ENCODE assay signal across 17 cellular contexts in the genomic region with DNA sequence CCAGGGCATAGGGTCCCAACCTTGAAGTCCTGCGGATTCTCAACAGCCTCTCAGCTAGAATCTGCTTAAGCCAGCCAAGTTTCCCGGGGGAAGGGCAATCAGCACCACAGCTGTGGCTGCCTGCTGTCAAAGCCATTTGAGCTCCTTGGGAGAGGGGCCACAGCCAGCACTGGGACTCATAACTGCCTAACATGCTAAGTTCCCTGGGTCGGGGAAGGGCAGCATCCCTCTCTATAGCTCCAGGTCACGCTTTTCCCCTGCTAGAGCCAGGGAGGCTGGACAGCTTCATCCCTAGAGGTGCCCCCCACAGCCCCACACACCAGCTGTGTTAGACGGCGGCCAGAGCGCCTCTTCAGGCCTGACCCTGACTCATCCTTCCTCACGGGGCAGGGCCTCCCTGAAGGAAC. TPM values are rescaled to one million over a fixed set of nuclear protein-coding genes. Genes with fewer than 3 reads are reported as not detected.
"Had no signal": no experiment of that assay in that cellular context is flagged by ENCODE, and none has a peak within 500 bp of the region (broad histone marks: within the 10 kb centered on the region; RNA-seq: fewer than 3 reads in every experiment).

No MANE protein-coding gene starts in this region.

- H3K4me3 Mint-ChIP-seq: naive thymus-derived CD8-positive, alpha-beta T cell had no signal

- H3K4me3 ChIP-seq: skin epidermis, transverse colon had no signal

- H3K36me3 Mint-ChIP-seq: naive thymus-derived CD8-positive, alpha-beta T cell had no signal

- H3K27me3 ChIP-seq: brain microvascular endothelial cell, neutrophil, transverse colon had no signal

- H3K4me1 Mint-ChIP-seq: naive thymus-derived CD8-positive, alpha-beta T cell had no signal

- ATAC-seq: left lobe of liver; naive thymus-derived CD8-positive, alpha-beta T cell had no signal

- H3K9me3 ChIP-seq: neutrophil had no signal

- H3K36me3 ChIP-seq: brain microvascular endothelial cell, neutrophil, transverse colon had no signal

- H3K27ac ChIP-seq: brain microvascular endothelial cell, neutrophil, skin epidermis, transverse colon had no signal

- H3K4me1 ChIP-seq: transverse colon had no signal

- H3K27ac Mint-ChIP-seq: naive thymus-derived CD8-positive, alpha-beta T cell had no signal

- DNase-seq: activated naive CD4-positive, alpha-beta T cell treated with Interleukin-2 at 50 U/mL for 16 hours; activated T-cell treated with anti-CD3 and anti-CD28 coated beads for 4 hours; anterior cingulate cortex; brain microvascular endothelial cell; cerebellar nuclear complex; effector CD8-positive, alpha-beta T cell; foreskin fibroblast; stimulated activated CD4-positive, alpha-beta T cell treated with anti-CD3 and anti-CD28 coated beads, Interleukin-4, amount 100 ng/mL, for 4 hours; stimulated activated CD8-positive, alpha-beta memory T cell treated with anti-CD3 and anti-CD28 coated beads, Interleukin-4, amount 100 ng/mL, for 48 hours; stimulated activated naive CD4-positive, alpha-beta T cell treated with Interleukin-2 at 50 U/mL for 16 hours; transverse colon had no signal

RNA-seq across cellular contexts. Expression of a gene that starts 49.6 kb away (rescaled TPM):
- total RNA-seq: activated CD8-positive, alpha-beta memory T cell treated with anti-CD3 and anti-CD28 coated beads for 36 hours; naive thymus-derived CD8-positive, alpha-beta T cell; T-helper 2 cell treated with Interferon-gamma antibody and Interleukin-4, amounts not matched to agents 100 ng/mL and 5 ng/mL, for 36 hours had no signal
- polyA plus RNA-seq: naive thymus-derived CD8-positive, alpha-beta T cell had no signal
